Comparison of ENCODE assay signal across 8 cellular contexts in genomic region chr22:50620861-50621490, GRCh38. TPM values are rescaled to one million over a fixed set of nuclear protein-coding genes. Genes with fewer than 3 reads are reported as not detected.
A peak's percentile ranks its signal among the peaks of the same experiment; 100 is the strongest.
DNase-seq lines count a peak whose midpoint lies in the region; ATAC-seq and TF ChIP-seq lines count a peak whose summit lies in the region.

No MANE protein-coding gene starts in this region.

- H3K4me1 ChIP-seq in SJCRH30 (peaks cover 4% of the 10 kb centered on the region; the same call in 1 of the 2 replicates), mammary epithelial cell (ENCODE audit: insufficient read depth, low read length) (peaks cover 34% of the 10 kb centered on the region)

- H2AFZ ChIP-seq in mammary epithelial cell (ENCODE audit: low read depth, low read length): peak overlapping the region; percentile 28

- dilution Hi-C loops in mammary epithelial cell (cut with HindIII; ENCODE audit: low sequenced_read_pairs): no loop called here

- H3K36me3 Mint-ChIP-seq in naive B cell: no peaks in the 10 kb centered on the region

- 8% methylated on average over 22 of the region's 22 CpGs for WGBS in mammary epithelial cell (ENCODE audit: low coverage, missing lambda C conversion rate)

- H3K4me1 Mint-ChIP-seq in naive B cell: peaks cover 24 to 36% (median 32%) of the 10 kb centered on the region in 3 donors

- no peak overlapping the region for H3K9ac ChIP-seq in mammary epithelial cell (ENCODE audit: insufficient read depth, low read length)

- H3K27ac Mint-ChIP-seq in naive B cell: peak overlapping the region; percentile 95 to 100 (median 98)

- H3K9me3 Mint-ChIP-seq in naive B cell: no peaks in the 10 kb centered on the region

- DNase-seq in SJCRH30: no peak
- DNase-seq in mammary epithelial cell: peak; percentile 23
- peak; percentile 79 for DNase-seq in naive B cell
- DNase-seq in retina: no peak
- no peak for DNase-seq in brain microvascular endothelial cell
- no peak for DNase-seq in GM03348 (ENCODE audit: low spot score)

- BruUV-seq in mammary epithelial cell (replicated peaks; lab: Mats Ljungman, UMichigan): no TSS peak

- CTCF ChIA-PET in mammary epithelial cell (lab: Charles Lee; ENCODE audit: low non-redundant PET): interaction anchor here (0.5 to 1.8 kb wide), 7 partner anchors 95 to 380 kb away, joined by 3 to 8 read pairs (median 3); partner anchors contain the start of gene SCO2

- TF ChIP-seq CTCF in mammary epithelial cell (conservative IDR thresholded peaks at IDR 0.05 in 1 of 2, IDR thresholded peaks at IDR 0.05 in 1 of 2; ENCODE audit: extremely low read depth in 1 of 2, insufficient read depth in 1 of 2, low read depth in 1 of 2, low read length in 2 of 2) (no peak), brain microvascular endothelial cell (IDR thresholded peaks at IDR 0.05; ENCODE audit: low read depth, low read length, missing control alignments) (no peak)

- H3K27me3 ChIP-seq in SJCRH30 (no peaks in the 10 kb centered on the region), mammary epithelial cell (ENCODE audit: insufficient read depth, low read length) (no peaks in the 10 kb centered on the region), brain microvascular endothelial cell (replicated peaks) (no peaks in the 10 kb centered on the region)

- H3K4me3 ChIP-seq in SJCRH30: peak overlapping the region; percentile 20; the same call in 1 of the 2 replicates
- H3K4me3 ChIP-seq in mammary epithelial cell (replicated peaks in 1 of 3; ENCODE audit: insufficient read depth in 1 of 3, low read depth in 2 of 3, low read length in 3 of 3): peak overlapping the region in 2 of 3 experiments; percentile 15 to 39
- no peak overlapping the region for H3K4me3 ChIP-seq in brain microvascular endothelial cell (ENCODE audit: low read depth, low read length)

- in situ Hi-C loops in mammary epithelial cell (cut with MboI; ENCODE audit: low sequenced_read_pairs in 2 of 2): no loop called here
- in situ Hi-C loops in brain microvascular endothelial cell (cut with HindIII; ENCODE audit: low pct_ligation_motif_present, low sequenced_read_pairs): no loop called here

- H4K20me1 ChIP-seq in mammary epithelial cell (ENCODE audit: insufficient read depth, low read length): no peaks in the 10 kb centered on the region

- ATAC-seq in GM18498 (IDR thresholded peaks at IDR 0.05; ENCODE audit: unreplicated experiment) (peak; percentile 36), HG02870 (IDR thresholded peaks at IDR 0.05; ENCODE audit: unreplicated experiment) (peak; percentile 30), naive B cell (ENCODE audit: low read depth in 2 of 2) (peak; percentile 59 to 61)

- intact Hi-C loops in mammary epithelial cell (cut with micrococcal nuclease): loop anchor here (1.0 to 5.0 kb wide), 9 partner anchors 45 to 689 kb away; partner anchors contain the start of genes LMF2, NCAPH2, PPP6R2 and SCO2

- H3K4me2 ChIP-seq in mammary epithelial cell (ENCODE audit: insufficient read depth, low read depth, low read length): peak overlapping the region; percentile 71

- H3K27me3 Mint-ChIP-seq in naive B cell: no peaks in the 10 kb centered on the region

- peak overlapping the region; percentile 86 to 99 (median 94) for H3K4me3 Mint-ChIP-seq in naive B cell

- H3K36me3 ChIP-seq in SJCRH30: no peaks in the 10 kb centered on the region
- H3K36me3 ChIP-seq in mammary epithelial cell (ENCODE audit: insufficient read depth, low read length): no peaks in the 10 kb centered on the region
- H3K36me3 ChIP-seq in brain microvascular endothelial cell (replicated peaks): no peaks in the 10 kb centered on the region

- H3K79me2 ChIP-seq in mammary epithelial cell (ENCODE audit: insufficient read depth, low read length): peaks cover 1% of the 10 kb centered on the region

- H3K9me3 ChIP-seq in SJCRH30 (replicated peaks) (no peaks in the 10 kb centered on the region), mammary epithelial cell (replicated peaks; ENCODE audit: insufficient read depth, low read length) (no peaks in the 10 kb centered on the region)

- H3K27ac ChIP-seq in SJCRH30: no peak overlapping the region
- H3K27ac ChIP-seq in mammary epithelial cell (ENCODE audit: insufficient read depth, low read depth, low read length): peak overlapping the region; percentile 0
- H3K27ac ChIP-seq in brain microvascular endothelial cell: no peak overlapping the region

RNA-seq across cellular contexts. Expression of gene ARSA, which starts 7.0 kb away (rescaled TPM):
- 1.8 TPM in 2 replicates for total RNA-seq in SJCRH30 (2014; rRNA removed; shearing (Covaris generic))
- 10 to 100 TPM; 32.7 to 50.4 TPM for total RNA-seq in mammary epithelial cell
- polyA plus RNA-seq in mammary epithelial cell (21.6 TPM), naive B cell (ENCODE audit: low read depth in 6 of 6) (10 to 100 TPM in 2 of 6 donors, 1 to 10 TPM in 4; 7.5 to 12.5 (median 8.8) TPM)
- 18.9 TPM for polyA minus RNA-seq in mammary epithelial cell

RNA-seq across cellular contexts. Expression of gene MAPK8IP2, which starts 20.4 kb away (rescaled TPM):
- 0.48 and 0.99 TPM in 2 replicates for total RNA-seq in SJCRH30 (2014; rRNA removed; shearing (Covaris generic))
- 1 to 10 TPM; 2.1 to 2.5 TPM for total RNA-seq in mammary epithelial cell
- 0.41 TPM for polyA plus RNA-seq in mammary epithelial cell
- 0.47 TPM for polyA minus RNA-seq in mammary epithelial cell
- under 1 TPM in 1 of 6 donors, not detected in 5; 0.04 TPM for polyA plus RNA-seq in naive B cell (ENCODE audit: low read depth in 6 of 6)

RNA-seq across cellular contexts. Expression of gene CHKB, which starts 38.3 kb away (rescaled TPM):
- 19.9 and 27.7 TPM in 2 replicates for total RNA-seq in SJCRH30 (2014; rRNA removed; shearing (Covaris generic))
- total RNA-seq in mammary epithelial cell: 10 to 100 TPM; 23.7 to 54.4 TPM
- polyA plus RNA-seq in mammary epithelial cell: 28.0 TPM
- 3.9 TPM for polyA minus RNA-seq in mammary epithelial cell
- polyA plus RNA-seq in naive B cell (ENCODE audit: low read depth in 6 of 6): 10 to 100 TPM; 36.2 to 50.8 (median 42.0) TPM

RNA-seq across cellular contexts. Expression of gene CPT1B, which starts 42.7 kb away (rescaled TPM):
- 12.6 and 17.1 TPM in 2 replicates for total RNA-seq in SJCRH30 (2014; rRNA removed; shearing (Covaris generic))
- 10 to 100 TPM in 1 of 2 donors, 1 to 10 TPM in 1; 5.5 to 20.5 TPM for total RNA-seq in mammary epithelial cell
- polyA plus RNA-seq in mammary epithelial cell (3.7 TPM), naive B cell (ENCODE audit: low read depth in 6 of 6) (1 to 10 TPM in 2 of 6 donors, under 1 TPM in 3, not detected in 1; 0.09 to 1.4 (median 1.00) TPM)
- not detected for polyA minus RNA-seq in mammary epithelial cell

RNA-seq across cellular contexts. Expression of gene SHANK3, which starts 51.6 kb away (rescaled TPM):
- total RNA-seq in SJCRH30 (2014; rRNA removed; shearing (Covaris generic)): 0.08 and 0.12 TPM in 2 replicates
- total RNA-seq in mammary epithelial cell: 10 to 100 TPM in 1 of 2 donors, 1 to 10 TPM in 1; 3.5 to 12.9 TPM
- polyA plus RNA-seq in mammary epithelial cell: 3.3 TPM
- 2.9 TPM for polyA minus RNA-seq in mammary epithelial cell
- not detected for polyA plus RNA-seq in naive B cell (ENCODE audit: low read depth in 6 of 6)

Comparison
In these comparisons a context has a peak if more than half of its experiments do, and no peak if none do; other contexts are left out.
1. DNase-seq: peak in mammary epithelial cell (single experiment) and naive B cell (single experiment); none in SJCRH30 (0 of 2), retina (single experiment), brain microvascular endothelial cell (single experiment) and GM03348 (single experiment).
2. RNA of gene ARSA, which starts 7.0 kb away (total RNA-seq): 32.7 to 50.4 TPM in mammary epithelial cell; 1.8 TPM in SJCRH30; every median in the first group is over 10 times any median in the second.
3. Peak in every context shown above with its lines, with median percentiles within 50 percentile points of each other: ATAC-seq.